37 cellular contexts compared by ENCODE assay signal in the genomic region with DNA sequence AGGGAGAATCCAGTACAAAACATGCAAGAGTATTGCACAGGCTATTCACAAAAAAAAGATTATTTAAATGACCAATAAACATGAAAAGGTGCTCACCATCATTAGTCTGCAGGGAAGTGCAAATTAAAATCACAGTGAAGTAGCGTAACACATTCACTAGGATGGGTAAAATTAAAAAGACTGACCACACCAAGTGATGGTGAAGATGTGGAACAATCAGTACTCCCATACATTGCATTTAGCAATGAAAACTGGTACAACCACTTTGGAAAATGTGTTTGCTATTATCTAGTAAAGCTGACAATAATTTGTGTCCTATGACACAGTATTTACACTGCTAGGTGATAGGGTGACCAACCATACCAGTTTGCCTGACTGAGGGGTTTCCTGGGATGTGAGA. TPM values are rescaled to one million over a fixed set of nuclear protein-coding genes. Genes with fewer than 3 reads are reported as not detected.
"Had no signal": no experiment of that assay in that cellular context is flagged by ENCODE, and none has a peak within 500 bp of the region (broad histone marks: within the 10 kb centered on the region; RNA-seq: fewer than 3 reads in every experiment).

No MANE protein-coding gene starts in this region.

- H3K27ac ChIP-seq: adrenal gland, ascending aorta, body of pancreas, brain microvascular endothelial cell, breast epithelium, cardiac muscle cell had no signal

- DNase-seq: activated effector memory CD4-positive, alpha-beta T cell treated with anti-CD3 and anti-CD28 coated beads, Interleukin-2, amount 50 U/mL, for 16 hours; activated effector memory CD4-positive, alpha-beta T cell treated with Interleukin-2 at 50 U/mL for 16 hours; activated gamma-delta T cell; activated gamma-delta T cell treated with Interleukin-2 at 50 U/mL for 16 hours; activated naive CD4-positive, alpha-beta T cell; activated naive CD4-positive, alpha-beta T cell treated with anti-CD3 and anti-CD28 coated beads for 36 hours; activated naive CD4-positive, alpha-beta T cell treated with anti-CD3 and anti-CD28 coated beads, Interleukin-2, amount 10 ng/mL, durations not matched to agents 7 days and 5 days; activated naive CD4-positive, alpha-beta T cell treated with anti-CD3 and anti-CD28 coated beads, Interleukin-2, amount 50 U/mL, for 16 hours; activated naive CD4-positive, alpha-beta T cell treated with Interleukin-2 at 50 U/mL for 16 hours; activated naive CD8-positive, alpha-beta T cell treated with anti-CD3 and anti-CD28 coated beads for 36 hours; activated naive CD8-positive, alpha-beta T cell treated with anti-CD3 and anti-CD28 coated beads, Interleukin-2, amount 10 ng/mL, durations not matched to agents 7 days and 5 days; activated naive CD8-positive, alpha-beta T cell treated with anti-CD3 and anti-CD28 coated beads, Interleukin-2, amount 50 U/mL, for 24 hours; activated T-cell treated with anti-CD3 and anti-CD28 coated beads, Interleukin-2, amount 50 U/mL, for 24 hours; activated T-cell treated with anti-CD3 and anti-CD28 coated beads, Interleukin-2, amount 50 U/mL, for 4 hours; activated T-cell treated with anti-CD3 and anti-CD28 coated beads, Interleukin-2, amount 50 U/mL, for 48 hours; activated T-cell treated with anti-CD3 and anti-CD28 coated beads, Interleukin-2, amount 50 U/mL, for 72 hours; adrenal gland; amniotic stem cell; amygdala; anterior cingulate cortex; aorta; body of pancreas; brain microvascular endothelial cell; caudate nucleus; central memory CD4-positive, alpha-beta T cell; cerebellar nuclear complex had no signal

- FAIRE-seq: astrocyte, bronchial epithelial cell had no signal

- H3K27me3 ChIP-seq: adrenal gland, ascending aorta, body of pancreas, brain microvascular endothelial cell, breast epithelium, cardiac muscle cell had no signal

- H3K9me3 ChIP-seq: adrenal gland, ascending aorta, body of pancreas, breast epithelium had no signal

- ATAC-seq: activated naive CD4-positive, alpha-beta T cell treated with anti-CD3 and anti-CD28 coated beads, Interleukin-2, amount 50 U/mL, for 72 hours; activated naive CD8-positive, alpha-beta T cell treated with anti-CD3 and anti-CD28 coated beads, Interleukin-2, amount 50 U/mL, for 24 hours; activated T-cell treated with anti-CD3 and anti-CD28 coated beads, Interleukin-2, amount 50 U/mL, for 4 hours; activated T-cell treated with anti-CD3 and anti-CD28 coated beads, Interleukin-2, amount 50 U/mL, for 72 hours; activated T-helper 17 cell treated with anti-CD3 and anti-CD28 coated beads, Interleukin-2, amount 50 U/mL, for 72 hours; body of pancreas had no signal

- H3K36me3 ChIP-seq: adrenal gland, ascending aorta, brain microvascular endothelial cell, breast epithelium, cardiac muscle cell had no signal

- H3K4me3 ChIP-seq: adrenal gland, ascending aorta, body of pancreas, breast epithelium, cardiac muscle cell had no signal

- H3K4me1 ChIP-seq: adrenal gland, ascending aorta, body of pancreas, breast epithelium had no signal

RNA-seq across cellular contexts. Expression of a gene that starts 26.4 kb away (rescaled TPM):
- total RNA-seq: astrocyte had no signal

RNA-seq across cellular contexts. Expression of a gene that starts 34.0 kb away (rescaled TPM):
- total RNA-seq: activated naive CD4-positive, alpha-beta T cell treated with anti-CD3 and anti-CD28 coated beads for 36 hours; activated naive CD4-positive, alpha-beta T cell treated with anti-CD3 and anti-CD28 coated beads, Interleukin-2, amount 50 U/mL, for 72 hours; activated naive CD8-positive, alpha-beta T cell treated with anti-CD3 and anti-CD28 coated beads for 36 hours; activated naive CD8-positive, alpha-beta T cell treated with anti-CD3 and anti-CD28 coated beads, Interleukin-2, amount 10 ng/mL, durations not matched to agents 7 days and 5 days; activated T-cell treated with anti-CD3 and anti-CD28 coated beads, Interleukin-2, amount 50 U/mL, for 4 hours; activated T-helper 1 cell treated with anti-CD3 and anti-CD28 coated beads, Interleukin-12 subunit alpha, Interleukin-12 subunit beta, Interleukin-2, Interleukin-4 antibody, amounts not matched to agents 30 ng/mL and 10 ng/mL and 1 ng/mL, durations not matched to agents 14 hours and 24 hours and 36 hours; activated T-helper 2 cell treated with anti-CD3 and anti-CD28 coated beads, Interferon-gamma antibody, Interleukin-2, Interleukin-4, amounts not matched to agents 10 μg/mL and 5 μg/mL and 100 μg/mL, durations not matched to agents 14 hours and 24 hours and 36 hours; aorta; ascending aorta; astrocyte; bronchial epithelial cell; cardiac septum; chondrocyte had no signal

RNA-seq across cellular contexts. Expression of a gene that starts 45.5 kb away (rescaled TPM):
- total RNA-seq: activated T-helper 1 cell treated with anti-CD3 and anti-CD28 coated beads, Interleukin-12 subunit alpha, Interleukin-12 subunit beta, Interleukin-2, Interleukin-4 antibody, amounts not matched to agents 30 ng/mL and 10 ng/mL and 1 ng/mL, durations not matched to agents 14 hours and 24 hours and 36 hours; activated T-helper 2 cell treated with anti-CD3 and anti-CD28 coated beads, Interferon-gamma antibody, Interleukin-2, Interleukin-4, amounts not matched to agents 10 μg/mL and 5 μg/mL and 100 μg/mL, durations not matched to agents 14 hours and 24 hours and 36 hours had no signal

RNA-seq across cellular contexts. Expression of a gene that starts 51.5 kb away (rescaled TPM):
- total RNA-seq: activated naive CD4-positive, alpha-beta T cell treated with anti-CD3 and anti-CD28 coated beads for 36 hours; activated naive CD4-positive, alpha-beta T cell treated with anti-CD3 and anti-CD28 coated beads, Interleukin-2, amount 50 U/mL, for 72 hours; activated naive CD8-positive, alpha-beta T cell treated with anti-CD3 and anti-CD28 coated beads for 36 hours; activated naive CD8-positive, alpha-beta T cell treated with anti-CD3 and anti-CD28 coated beads, Interleukin-2, amount 10 ng/mL, durations not matched to agents 7 days and 5 days; activated T-cell treated with anti-CD3 and anti-CD28 coated beads, Interleukin-2, amount 50 U/mL, for 4 hours; activated T-cell treated with anti-CD3 and anti-CD28 coated beads, Interleukin-2, amount 50 U/mL, for 72 hours; aorta; ascending aorta; astrocyte had no signal
